ENCODE assay signal across 8 cellular contexts in the genomic region with DNA sequence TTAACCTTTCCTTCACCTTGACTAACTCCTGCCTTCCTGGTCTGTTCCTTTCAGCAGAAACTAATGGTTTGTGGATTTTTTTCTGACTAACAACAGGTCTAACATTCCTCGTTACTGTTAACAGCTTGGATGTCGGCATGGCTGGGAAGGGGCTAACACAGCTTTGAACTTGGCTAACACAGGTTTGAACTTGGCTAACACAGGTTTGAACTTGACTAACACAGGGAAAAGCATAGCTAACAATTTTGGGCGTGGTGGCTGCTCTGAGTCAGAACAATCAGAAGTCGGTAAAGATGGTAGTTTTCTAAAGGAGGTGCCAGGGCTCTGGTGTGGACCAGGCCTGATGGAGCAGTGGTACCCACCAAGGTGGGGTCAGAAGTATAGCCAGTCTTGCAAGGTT. TPM values are rescaled to one million over a fixed set of nuclear protein-coding genes. Genes with fewer than 3 reads are reported as not detected.
DNase-seq lines count a peak whose midpoint lies in the region; ATAC-seq and TF ChIP-seq lines count a peak whose summit lies in the region.

No MANE protein-coding gene starts in this region.

- H3K27ac Mint-ChIP-seq in activated naive CD4-positive, alpha-beta T cell treated with anti-CD3 and anti-CD28 coated beads for 36 hours = peak overlapping the region; percentile 100

- TF ChIP-seq POLR2A in heart left ventricle (IDR thresholded peaks at IDR 0.05) = no peak

- H3K9me3 Mint-ChIP-seq in activated naive CD4-positive, alpha-beta T cell treated with anti-CD3 and anti-CD28 coated beads for 36 hours = no peaks in the 10 kb centered on the region

- peaks cover 77% of the 10 kb centered on the region for H3K4me1 Mint-ChIP-seq in activated naive CD4-positive, alpha-beta T cell treated with anti-CD3 and anti-CD28 coated beads for 36 hours (ENCODE audit: low read depth)

- H3K36me3 Mint-ChIP-seq in activated naive CD4-positive, alpha-beta T cell treated with anti-CD3 and anti-CD28 coated beads for 36 hours (ENCODE audit: low read depth) = peaks cover 31% of the 10 kb centered on the region

- peak overlapping the region; percentile 95 for H3K4me3 Mint-ChIP-seq in activated naive CD4-positive, alpha-beta T cell treated with anti-CD3 and anti-CD28 coated beads for 36 hours

- intact Hi-C loops in heart left ventricle (cut with DNase I) = loop anchor here in 6 of 10 donors (5.0 to 10.0 kb wide), 6 partner anchors 81 to 1921 kb away; partner anchors contain the start of gene MN1 (in 2 of the 6)
- intact Hi-C loops in Right ventricle myocardium superior (cut with DNase I) = no loop called here
- intact Hi-C loops in activated naive CD4-positive, alpha-beta T cell treated with anti-CD3 and anti-CD28 coated beads for 36 hours (cut with micrococcal nuclease) = loop anchor here (2.0 to 10.0 kb wide), 2 partner anchors 379 to 1131 kb away; partner anchors contain the start of gene MN1

- H3K9me3 ChIP-seq in heart left ventricle = no peaks in the 10 kb centered on the region

- WGBS in heart left ventricle, 4 donors = 37 to 58% (median 49%) methylated on average over 4 of the region's 4 CpGs

- no peaks in the 10 kb centered on the region for H3K27me3 Mint-ChIP-seq in activated naive CD4-positive, alpha-beta T cell treated with anti-CD3 and anti-CD28 coated beads for 36 hours (ENCODE audit: low read depth)

- no peaks in the 10 kb centered on the region for H3K36me3 ChIP-seq in heart left ventricle

- H3K4me3 ChIP-seq in heart left ventricle (peak overlapping the region; percentile 40 to 92 (median 78)), iPS-11a (ENCODE audit: low read depth, low read length) (peak overlapping the region; percentile 69)

- H3K4me1 ChIP-seq in heart left ventricle = peaks cover 0 to 50% (median 24%) of the 10 kb centered on the region in 12 donors

- no peaks in the 10 kb centered on the region for H3K27me3 ChIP-seq in heart left ventricle

- DNase-seq in heart left ventricle = no peak
- no peak for DNase-seq in Right ventricle myocardium superior
- peak; percentile 76 for DNase-seq in activated naive CD4-positive, alpha-beta T cell treated with anti-CD3 and anti-CD28 coated beads for 36 hours
- peak; percentile 53 for DNase-seq in stimulated activated CD8-positive, alpha-beta memory T cell treated with anti-CD3 and anti-CD28 coated beads, Interleukin-4, amount 100 ng/mL, for 48 hours
- no peak for DNase-seq in NCI-H526 treated with DMSO at 0.1 percent for 48 hours (lab: John Stamatoyannopoulos, UW)

- peak overlapping the region; percentile 92 to 100 (median 96) for H3K27ac ChIP-seq in heart left ventricle

- no peak for TF ChIP-seq CTCF in heart left ventricle (IDR thresholded peaks at IDR 0.05)

- CTCF ChIA-PET in activated naive CD4-positive, alpha-beta T cell treated with anti-CD3 and anti-CD28 coated beads for 36 hours (lab: Charles Lee) = interaction anchor here (0.6 to 2.2 kb wide), 4 partner anchors 32 to 189 kb away, joined by 3 to 5 read pairs (median 3); partner anchors contain the start of genes SRRD and TFIP11

- ATAC-seq in heart left ventricle (no peak), Right ventricle myocardium superior (ENCODE audit: poor library complexity) (no peak), GM19023 (IDR thresholded peaks at IDR 0.05; ENCODE audit: unreplicated experiment) (no peak), HG03432 (IDR thresholded peaks at IDR 0.05; ENCODE audit: unreplicated experiment) (no peak)

RNA-seq across cellular contexts. Expression of gene MIAT, which starts 16.1 kb away (rescaled TPM):
- total RNA-seq in heart left ventricle (1 to 10 TPM in 1 of 9 donors, under 1 TPM in 8; 0.12 to 2.7 (median 0.47) TPM), Right ventricle myocardium superior (0.48 TPM)
- under 1 TPM; 0.15 to 0.46 TPM for polyA plus RNA-seq in heart left ventricle
- 10 to 100 TPM; 51.8 to 51.9 TPM for total RNA-seq in activated naive CD4-positive, alpha-beta T cell treated with anti-CD3 and anti-CD28 coated beads for 36 hours

RNA-seq across cellular contexts. Expression of gene CRYBA4, which starts 51.7 kb away (rescaled TPM):
- total RNA-seq in heart left ventricle (not detected), Right ventricle myocardium superior (not detected)
- not detected for polyA plus RNA-seq in heart left ventricle
- not detected for total RNA-seq in activated naive CD4-positive, alpha-beta T cell treated with anti-CD3 and anti-CD28 coated beads for 36 hours

RNA-seq across cellular contexts. Expression of gene CRYBB1, which starts 55.7 kb away (rescaled TPM):
- total RNA-seq in heart left ventricle (1 to 10 TPM in 2 of 9 donors, under 1 TPM in 4, not detected in 3; 0.19 to 3.2 (median 0.43) TPM), Right ventricle myocardium superior (0.65 TPM)
- under 1 TPM; 0.23 to 0.42 TPM for polyA plus RNA-seq in heart left ventricle
- total RNA-seq in activated naive CD4-positive, alpha-beta T cell treated with anti-CD3 and anti-CD28 coated beads for 36 hours = not detected

Comparison
In these comparisons a context has a peak if more than half of its experiments do, and no peak if none do; other contexts are left out.
1. DNase-seq: peak in activated naive CD4-positive, alpha-beta T cell treated with anti-CD3 and anti-CD28 coated beads for 36 hours (single experiment) and stimulated activated CD8-positive, alpha-beta memory T cell treated with anti-CD3 and anti-CD28 coated beads, Interleukin-4, amount 100 ng/mL, for 48 hours (single experiment); none in heart left ventricle (0 of 5), Right ventricle myocardium superior (single experiment) and NCI-H526 treated with DMSO at 0.1 percent for 48 hours (single experiment).
2. RNA of gene MIAT, which starts 16.1 kb away (total RNA-seq): 51.8 to 51.9 TPM in activated naive CD4-positive, alpha-beta T cell treated with anti-CD3 and anti-CD28 coated beads for 36 hours; 0.48 TPM in Right ventricle myocardium superior (single experiment) and 0.12 to 2.7 TPM in heart left ventricle; every median in the first group is over 10 times any median in the second.